ENCODE assay signal across 8 cellular contexts in genomic region chr5:672329-673139, GRCh38.
A peak's percentile ranks its signal among the peaks of the same experiment; 100 is the strongest.
DNase-seq lines count a peak whose midpoint lies in the region; ATAC-seq and TF ChIP-seq lines count a peak whose summit lies in the region.

No MANE protein-coding gene starts in this region.

- TF ChIP-seq CTCF in GM06990 (IDR thresholded peaks at IDR 0.05; ENCODE audit: insufficient read depth, low read length, poor library complexity, severe bottlenecking) (no peak), coronary artery (IDR thresholded peaks at IDR 0.05) (no peak)

- H3K27me3 ChIP-seq in GM06990 (replicated peaks; ENCODE audit: control insufficient read depth, insufficient read depth, low read length) = no peaks in the 10 kb centered on the region
- H3K27me3 ChIP-seq in layer of hippocampus (ENCODE audit: control insufficient read depth, insufficient read depth, low read length) = no peaks in the 10 kb centered on the region

- peak overlapping the region in 1 of 2 donors; percentile 31 for H3K27ac ChIP-seq in coronary artery
- peak overlapping the region; percentile 98 for H3K27ac ChIP-seq in layer of hippocampus (ENCODE audit: low read depth, low read length)

- no peak for ATAC-seq in HG03108 (IDR thresholded peaks at IDR 0.05; ENCODE audit: unreplicated experiment)
- ATAC-seq in GM18907 (IDR thresholded peaks at IDR 0.05; ENCODE audit: unreplicated experiment) = no peak

- H3K4me3 ChIP-seq in GM06990 (replicated peaks; ENCODE audit: low read depth, low read length) (no peak overlapping the region), coronary artery (peak overlapping the region; percentile 53)

- DNase-seq in GM06990 (ENCODE audit: extremely low read depth, insufficient read length) (peak; percentile 48), NCI-H2107 (lab: John Stamatoyannopoulos, UW) (peak; percentile 90), coronary artery (ENCODE audit: low spot score) (no peak)
- DNase-seq in activated CD4-positive, CD25-positive, alpha-beta regulatory T cell treated with anti-CD3 and anti-CD28 coated beads, Interleukin-2, amount 50 U/mL, for 72 hours = peak; percentile 47
- DNase-seq in stimulated activated CD4-positive, alpha-beta T cell treated with anti-CD3 and anti-CD28 coated beads, Interleukin-2, amount 100 ng/mL, for 4 hours (ENCODE audit: low read depth) = peak; percentile 33

- no peaks in the 10 kb centered on the region for H3K36me3 ChIP-seq in GM06990 (ENCODE audit: control insufficient read depth, insufficient read depth, low read length)
